In the genomic region with DNA sequence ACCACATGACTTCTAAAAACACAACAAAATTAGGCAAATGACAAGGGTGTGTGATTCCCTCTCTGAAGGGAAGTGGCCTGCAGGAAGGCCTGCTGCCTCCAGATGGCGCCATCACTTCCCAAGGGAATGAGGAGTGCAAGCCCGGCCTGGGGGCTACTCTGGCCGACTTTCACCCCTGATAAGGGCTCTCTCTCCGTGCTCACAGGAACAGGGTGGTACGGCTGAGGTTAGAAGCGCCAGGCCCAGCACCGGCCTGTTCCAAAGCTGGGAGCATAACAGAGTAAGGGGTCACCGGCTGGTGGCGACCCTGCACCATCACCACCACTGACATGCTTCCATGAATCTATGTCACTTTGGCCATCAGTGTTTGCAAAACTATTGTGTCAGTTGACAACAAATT, we compare ENCODE assay signal across 10 cellular contexts. TPM values are rescaled to one million over a fixed set of nuclear protein-coding genes. Genes with fewer than 3 reads are reported as not detected.
DNase-seq lines count a peak whose midpoint lies in the region; ATAC-seq and TF ChIP-seq lines count a peak whose summit lies in the region.
"Had no signal": no experiment of that assay in that cellular context is flagged by ENCODE, and none has a peak within 500 bp of the region (broad histone marks: within the 10 kb centered on the region; RNA-seq: fewer than 3 reads in every experiment).

No MANE protein-coding gene starts in this region.

- no peaks in the 10 kb centered on the region for H3K36me3 Mint-ChIP-seq in activated CD8-positive, alpha-beta T cell treated with anti-CD3 and anti-CD28 coated beads for 36 hours (ENCODE audit: low read depth)
- H3K36me3 Mint-ChIP-seq: naive thymus-derived CD4-positive, alpha-beta T cell had no signal

- POLR2A ChIA-PET in activated CD8-positive, alpha-beta T cell treated with anti-CD3 and anti-CD28 coated beads for 36 hours (lab: Charles Lee): no interaction called here

- H3K4me3 Mint-ChIP-seq in activated CD8-positive, alpha-beta T cell treated with anti-CD3 and anti-CD28 coated beads for 36 hours: no peak overlapping the region
- H3K4me3 Mint-ChIP-seq: naive thymus-derived CD4-positive, alpha-beta T cell had no signal

- H3K9me3 Mint-ChIP-seq in activated CD8-positive, alpha-beta T cell treated with anti-CD3 and anti-CD28 coated beads for 36 hours: no peaks in the 10 kb centered on the region

- H3K27me3 Mint-ChIP-seq in activated CD8-positive, alpha-beta T cell treated with anti-CD3 and anti-CD28 coated beads for 36 hours: no peaks in the 10 kb centered on the region

- H3K4me1 Mint-ChIP-seq in activated CD8-positive, alpha-beta T cell treated with anti-CD3 and anti-CD28 coated beads for 36 hours (ENCODE audit: low read depth): no peaks in the 10 kb centered on the region
- H3K4me1 Mint-ChIP-seq: naive thymus-derived CD4-positive, alpha-beta T cell had no signal

- ATAC-seq in activated CD8-positive, alpha-beta T cell treated with anti-CD3 and anti-CD28 coated beads for 36 hours: no peak
- ATAC-seq in left ventricle myocardium superior: no peak
- ATAC-seq: naive thymus-derived CD4-positive, alpha-beta T cell had no signal

- peak; percentile 84 for TF ChIP-seq CTCF in activated CD8-positive, alpha-beta T cell treated with anti-CD3 and anti-CD28 coated beads for 36 hours (IDR thresholded peaks at IDR 0.05)

- CTCF ChIA-PET in activated CD8-positive, alpha-beta T cell treated with anti-CD3 and anti-CD28 coated beads for 36 hours (lab: Charles Lee): interaction anchor here (0.8 to 2.1 kb wide), 9 partner anchors 8 to 61 kb away, joined by 3 to 11 read pairs (median 4); no protein-coding TSS in a partner anchor

- no peak overlapping the region for H3K27ac Mint-ChIP-seq in activated CD8-positive, alpha-beta T cell treated with anti-CD3 and anti-CD28 coated beads for 36 hours
- H3K27ac Mint-ChIP-seq: naive thymus-derived CD4-positive, alpha-beta T cell had no signal

- intact Hi-C loops in activated CD8-positive, alpha-beta T cell treated with anti-CD3 and anti-CD28 coated beads for 36 hours (cut with micrococcal nuclease): no loop called here
- intact Hi-C loops in left ventricle myocardium superior (cut with micrococcal nuclease): no loop called here

- peak; percentile 77 for DNase-seq in DMS 273 (lab: John Stamatoyannopoulos, UW; ENCODE audit: unreplicated experiment)
- no peak for DNase-seq in DMS 273 treated with DMSO at 0.1 percent for 48 hours (lab: John Stamatoyannopoulos, UW)
- peak; percentile 41 for DNase-seq in HK-2 (ENCODE audit: unreplicated experiment)
- peak; percentile 54 for DNase-seq in activated CD8-positive, alpha-beta T cell treated with anti-CD3 and anti-CD28 coated beads for 36 hours
- peak; percentile 51 for DNase-seq in left ventricle myocardium superior
- peak; percentile 9 for DNase-seq in stimulated activated CD4-positive, alpha-beta T cell treated with anti-CD3 and anti-CD28 coated beads, Interleukin-4, amount 100 ng/mL, for 1 hour
- no peak for DNase-seq in ureter (ENCODE audit: low spot score)
- DNase-seq in NCI-H1092 (lab: John Stamatoyannopoulos, UW): no peak

RNA-seq across cellular contexts. Expression of gene RBP3, which starts 13.1 kb away (rescaled TPM):
- total RNA-seq in activated CD8-positive, alpha-beta T cell treated with anti-CD3 and anti-CD28 coated beads for 36 hours: not detected
- total RNA-seq in left ventricle myocardium superior: not detected
- not detected for total RNA-seq in ureter
- total RNA-seq: naive thymus-derived CD4-positive, alpha-beta T cell; T-helper 2 cell treated with Interferon-gamma antibody and Interleukin-4, amounts not matched to agents 100 ng/mL and 5 ng/mL, for 36 hours had no signal

RNA-seq across cellular contexts. Expression of gene ZNF488, which starts 22.8 kb away (rescaled TPM):
- under 1 TPM; 0.36 to 0.58 TPM for total RNA-seq in activated CD8-positive, alpha-beta T cell treated with anti-CD3 and anti-CD28 coated beads for 36 hours
- total RNA-seq in left ventricle myocardium superior (not detected), ureter (1.8 TPM)
- total RNA-seq: naive thymus-derived CD4-positive, alpha-beta T cell had no signal

RNA-seq across cellular contexts. Expression of gene GDF2, which starts 39.0 kb away (rescaled TPM):
- total RNA-seq in activated CD8-positive, alpha-beta T cell treated with anti-CD3 and anti-CD28 coated beads for 36 hours: not detected
- not detected for total RNA-seq in left ventricle myocardium superior
- not detected for total RNA-seq in ureter
- total RNA-seq: naive thymus-derived CD4-positive, alpha-beta T cell; T-helper 2 cell treated with Interferon-gamma antibody and Interleukin-4, amounts not matched to agents 100 ng/mL and 5 ng/mL, for 36 hours had no signal

Comparison
In these comparisons a context has a peak if more than half of its experiments do, and no peak if none do; other contexts are left out.
1. DNase-seq: peak in DMS 273 (single experiment), HK-2 (single experiment), activated CD8-positive, alpha-beta T cell treated with anti-CD3 and anti-CD28 coated beads for 36 hours (single experiment), left ventricle myocardium superior (single experiment) and stimulated activated CD4-positive, alpha-beta T cell treated with anti-CD3 and anti-CD28 coated beads, Interleukin-4, amount 100 ng/mL, for 1 hour (single experiment); none in DMS 273 treated with DMSO at 0.1 percent for 48 hours (single experiment), ureter (single experiment) and NCI-H1092 (single experiment).